ENCODE assay signal across 8 cellular contexts in genomic region chr6:96837138-96837971, GRCh38. TPM values are rescaled to one million over a fixed set of nuclear protein-coding genes. Genes with fewer than 3 reads are reported as not detected.
DNase-seq lines count a peak whose midpoint lies in the region; ATAC-seq, FAIRE-seq and TF ChIP-seq lines count a peak whose summit lies in the region.

Gene GPR63, minus strand, starts transcription at chr6:96837477. Its CDS starts 37,746 bp downstream, at chr6:96799731.

- peak within 1 kb of the TSS; percentile 56 to 87 for H3K27ac ChIP-seq in A549

- ATAC-seq in A549 (peak; percentile 91 to 95), GM18508 (IDR thresholded peaks at IDR 0.05; ENCODE audit: insufficient read depth, unreplicated experiment) (peak; percentile 68), HG02970 (IDR thresholded peaks at IDR 0.05; ENCODE audit: low FRiP score, unreplicated experiment) (peak; percentile 90), left colon (peak; percentile 92)

- intact Hi-C loops in left colon (cut with DNase I, micrococcal nuclease), result loop anchor here in 1 of 2 donors (10.0 kb wide), 1 partner anchor 47 kb away; no protein-coding TSS in a partner anchor

- CTCF ChIA-PET in A549 (lab: Yijun Ruan, JAX), result interaction anchor here (1.3 kb wide), 1 partner anchor 51 kb away, joined by 4 read pairs; no protein-coding TSS in a partner anchor

- TF ChIP-seq RAD21 in A549 (conservative IDR thresholded peaks at IDR 0.05 in 1 of 2, IDR thresholded peaks at IDR 0.05 in 1 of 2), result no peak

- H3K4me1 ChIP-seq in A549, result 0 out of 3 replicates have a peak, but pooled peaks cover 3% of the 10 kb centered on the region

- H3K4me2 ChIP-seq in A549, result peak within 1 kb of the TSS; percentile 71

- no peak for FAIRE-seq in A549 (lab: Jason Lieb, UNC)

- TF ChIP-seq EP300 in A549 (IDR thresholded peaks at IDR 0.05), result no peak

- POLR2A ChIA-PET in A549 (lab: Yijun Ruan, JAX), result no interaction called here

- peak; percentile 77 for DNase-seq in A549 (ENCODE audit: low read depth in 1 of 2, low spot score in 1 of 2)
- peak; percentile 41 for DNase-seq in NCI-H2029 (lab: John Stamatoyannopoulos, UW)
- DNase-seq in activated CD4-positive, CD25-positive, alpha-beta regulatory T cell (lab: John Stamatoyannopoulos, UW), result peak; percentile 6 to 12 (median 9)
- peak; percentile 42 for DNase-seq in cerebellar cortex (ENCODE audit: low spot score)
- DNase-seq in left colon, result peak; percentile 73 to 84
- peak; percentile 68 for DNase-seq in stimulated activated CD4-positive, alpha-beta T cell treated with anti-CD3 and anti-CD28 coated beads, Interleukin-1b, Interleukin-23, amount 100 ng/mL, for 48 hours

- 0% methylated on average over 10 of the region's 77 CpGs for WGBS in A549 (ENCODE audit: missing lambda C conversion rate)

- peak within 1 kb of the TSS; percentile 59 for H3K4me3 ChIP-seq in A549

- no peak for TF ChIP-seq CTCF in A549 (IDR thresholded peaks at IDR 0.05)

- peak; percentile 35 for TF ChIP-seq POLR2A in A549 (IDR thresholded peaks at IDR 0.05; ENCODE audit: low read length)

- H3K9me3 ChIP-seq in A549, result no peaks in the 10 kb centered on the region

TF ChIP-seq in A549, 52 proteins besides CTCF, POLR2A, EP300 and RAD21:
- TF ChIP-seq FOSB (CRISPR knock-in tag; IDR thresholded peaks at IDR 0.05) (no peak), CEBPB (IDR thresholded peaks at IDR 0.05) (no peak), REST (IDR thresholded peaks at IDR 0.05) (no peak), USF2 (IDR thresholded peaks at IDR 0.05) (no peak), BHLHE40 (IDR thresholded peaks at IDR 0.05; ENCODE audit: low read depth, low read length) (no peak), RCOR1 (IDR thresholded peaks at IDR 0.05; ENCODE audit: low read depth, low read length) (no peak), MAFK (IDR thresholded peaks at IDR 0.05; ENCODE audit: partially characterized antibody) (peak; percentile 38), E2F6 (IDR thresholded peaks at IDR 0.05; ENCODE audit: borderline replicate concordance, low read depth) (peak; percentile 73; the same call in 1 of the 2 replicates), ZSCAN20 (CRISPR knock-in tag; IDR thresholded peaks at IDR 0.05) (no peak), RNF2 (IDR thresholded peaks at IDR 0.05; ENCODE audit: borderline replicate concordance, low read depth) (peak; percentile 34; the same call in 1 of the 2 replicates), FOXS1 (CRISPR knock-in tag; IDR thresholded peaks at IDR 0.05) (no peak), HES2 (IDR thresholded peaks at IDR 0.05) (no peak), MAX (IDR thresholded peaks at IDR 0.05) (peak; percentile 64; the same call in 1 of the 2 replicates), GATA3 (IDR thresholded peaks at IDR 0.05; ENCODE audit: borderline replicate concordance) (no peak), SMC3 (IDR thresholded peaks at IDR 0.05) (no peak), JUN (IDR thresholded peaks at IDR 0.05) (peak in 1 of 2 experiments; percentile 38; a peak in 1 of 5 replicates), NFE2L2 (conservative IDR thresholded peaks at IDR 0.05; ENCODE audit: low read length) (no peak), HOXB5 (CRISPR knock-in tag; IDR thresholded peaks at IDR 0.05) (no peak)

RNA-seq across cellular contexts. Expression of gene GPR63, which starts in this region (rescaled TPM):
- polyA plus RNA-seq in A549 (2011; rRNA removed) (0.67 and 0.77 TPM in 2 replicates), A549 (2017; fragmentation: RNase III; extraction: RNeasy Plus Mini Kit Qiagen cat#74134 plus additional on column Dnase treatment) (0.48 to 0.52 TPM (median 0.49 TPM) in 3 replicates)
- polyA plus RNA-seq in A549 (2012; cell fraction: cytosol; rRNA removed), result 0.21 and 0.34 TPM in 2 replicates
- 0.16 and 0.22 TPM in 2 replicates for polyA plus RNA-seq in A549 (2012; cell fraction: nucleus; rRNA removed)
- polyA minus RNA-seq in A549 (2011; rRNA and poly(A)+ RNA removed), result 0.74 and 0.78 TPM in 2 replicates
- total RNA-seq in left colon, result 1 to 10 TPM; 1.1 to 1.8 TPM

Comparison
In these comparisons a context has a peak if more than half of its experiments do, and no peak if none do; other contexts are left out.
1. Peak in every context shown above with its lines: DNase-seq, ATAC-seq, H3K4me3 ChIP-seq and H3K27ac ChIP-seq.
2. Peak in DNase-seq, ATAC-seq, H3K4me3 ChIP-seq, H3K27ac ChIP-seq and H3K4me2 ChIP-seq in A549; RNA of the gene not detected or under 1 TPM.
3. DNase-seq: peak in every context shown above with its lines; median percentile 78 in left colon; 77 in A549; 68 in stimulated activated CD4-positive, alpha-beta T cell treated with anti-CD3 and anti-CD28 coated beads, Interleukin-1b, Interleukin-23, amount 100 ng/mL, for 48 hours; 42 in cerebellar cortex; 41 in NCI-H2029; 9 in activated CD4-positive, CD25-positive, alpha-beta regulatory T cell.